Comparison of ENCODE assay signal across 14 cellular contexts in the genomic region with DNA sequence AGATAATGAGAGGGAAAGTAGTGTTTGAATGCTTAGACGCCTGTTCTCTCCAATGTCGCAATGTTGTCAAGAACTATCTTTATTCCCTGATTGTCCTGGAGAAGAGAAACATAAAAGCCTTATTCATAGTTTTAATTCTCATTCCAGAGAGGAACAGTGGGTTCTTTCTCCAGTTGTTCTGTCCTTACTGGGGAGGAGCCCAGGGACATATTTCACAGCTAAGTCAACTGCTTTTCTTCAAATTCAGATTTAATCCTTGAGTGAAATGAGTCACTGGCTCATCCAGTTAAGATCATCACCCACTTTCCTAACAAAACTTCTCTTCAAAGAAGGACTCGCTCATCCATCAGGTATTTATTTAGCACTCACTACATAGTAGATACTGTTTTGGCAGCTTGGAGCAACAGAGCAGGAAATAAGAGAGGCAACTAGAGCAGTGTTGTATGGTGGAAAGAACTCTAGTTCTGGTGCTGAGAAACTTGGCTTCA.
DNase-seq lines count a peak whose midpoint lies in the region; ATAC-seq and TF ChIP-seq lines count a peak whose summit lies in the region.
"Had no signal": no experiment of that assay in that cellular context is flagged by ENCODE, and none has a peak within 500 bp of the region (broad histone marks: within the 10 kb centered on the region; RNA-seq: fewer than 3 reads in every experiment).

No MANE protein-coding gene starts in this region.

- H3K27ac ChIP-seq in esophagus muscularis mucosa (replicated peaks in 1 of 4) (peak overlapping the region; percentile 71 to 82 (median 76)), vagina (peak overlapping the region; percentile 91)

- TF ChIP-seq POLR2A in esophagus muscularis mucosa (IDR thresholded peaks at IDR 0.05; ENCODE audit: low read depth), result no peak
- no peak for TF ChIP-seq POLR2A in vagina (IDR thresholded peaks at IDR 0.05)

- peaks cover 19% of the 10 kb centered on the region for H3K4me1 Mint-ChIP-seq in mesothelial cell of epicardium
- H3K4me1 Mint-ChIP-seq: activated naive CD8-positive, alpha-beta T cell treated with anti-CD3 and anti-CD28 coated beads, Interleukin-2, amount 10 ng/mL, durations not matched to agents 7 days and 5 days had no signal

- no peaks in the 10 kb centered on the region for H3K36me3 Mint-ChIP-seq in mesothelial cell of epicardium
- H3K36me3 Mint-ChIP-seq: activated naive CD8-positive, alpha-beta T cell treated with anti-CD3 and anti-CD28 coated beads, Interleukin-2, amount 10 ng/mL, durations not matched to agents 7 days and 5 days; WTC11 had no signal

- peak overlapping the region; percentile 5 for H3K27ac Mint-ChIP-seq in mesothelial cell of epicardium
- H3K27ac Mint-ChIP-seq: activated naive CD8-positive, alpha-beta T cell treated with anti-CD3 and anti-CD28 coated beads, Interleukin-2, amount 10 ng/mL, durations not matched to agents 7 days and 5 days; stimulated activated naive CD8-positive, alpha-beta T cell treated with anti-CD3 and anti-CD28 coated beads, Interleukin-15, Interleukin-2, amounts not matched to agents 100 ng/mL and 50 ng/mL, for 24 hours; WTC11 had no signal

- H3K4me3 ChIP-seq in esophagus muscularis mucosa (no peak overlapping the region), vagina (no peak overlapping the region)
- H3K4me3 ChIP-seq: GM12878 had no signal

- TF ChIP-seq CTCF in esophagus muscularis mucosa (IDR thresholded peaks at IDR 0.05) (no peak), mesothelial cell of epicardium (IDR thresholded peaks at IDR 0.05; ENCODE audit: unreplicated experiment) (no peak), vagina (IDR thresholded peaks at IDR 0.05) (no peak)

- ATAC-seq in Right ventricle myocardium inferior, result peak; percentile 86
- ATAC-seq in HG02852 (IDR thresholded peaks at IDR 0.05; ENCODE audit: unreplicated experiment), result no peak
- no peak for ATAC-seq in GM21528 (IDR thresholded peaks at IDR 0.05; ENCODE audit: low FRiP score, unreplicated experiment)
- ATAC-seq: GM12878, WTC11 had no signal

- no peak for TF ChIP-seq EP300 in esophagus muscularis mucosa (IDR thresholded peaks at IDR 0.05)

- no peaks in the 10 kb centered on the region for H3K9me3 Mint-ChIP-seq in mesothelial cell of epicardium
- H3K9me3 Mint-ChIP-seq: activated naive CD8-positive, alpha-beta T cell treated with anti-CD3 and anti-CD28 coated beads, Interleukin-2, amount 10 ng/mL, durations not matched to agents 7 days and 5 days; stimulated activated naive CD8-positive, alpha-beta T cell treated with anti-CD3 and anti-CD28 coated beads, Interleukin-15, Interleukin-2, amounts not matched to agents 100 ng/mL and 50 ng/mL, for 24 hours had no signal

- H3K27me3 ChIP-seq in esophagus muscularis mucosa, result no peaks in the 10 kb centered on the region
- H3K27me3 ChIP-seq in vagina, result no peaks in the 10 kb centered on the region

- 64% methylated on average over 3 of the region's 3 CpGs for WGBS in esophagus muscularis mucosa

- DNase-seq in Right ventricle myocardium inferior (ENCODE audit: missing footprints) (no peak), cardiac septum (ENCODE audit: low spot score) (no peak), esophagus muscularis mucosa (ENCODE audit: extremely low spot score) (peak; percentile 64), mesothelial cell of epicardium (ENCODE audit: low spot score in 2 of 2, unreplicated experiment in 2 of 2) (no peak), vagina (ENCODE audit: extremely low spot score in 2 of 2) (no peak)
- DNase-seq in stimulated activated CD4-positive, alpha-beta T cell treated with anti-CD3 and anti-CD28 coated beads, Interleukin-4, amount 100 ng/mL, for 4 hours, result no peak
- DNase-seq: activated naive CD8-positive, alpha-beta T cell treated with anti-CD3 and anti-CD28 coated beads, Interleukin-2, amount 10 ng/mL, durations not matched to agents 7 days and 5 days; NCI-H526 treated with DMSO at 0.1 percent for 48 hours; retina had no signal

- intact Hi-C loops in Right ventricle myocardium inferior (cut with DNase I), result loop anchor here (10.0 kb wide), 1 partner anchor 216 kb away; no protein-coding TSS in a partner anchor
- intact Hi-C loops in cardiac septum (cut with DNase I), result no loop called here
- intact Hi-C loops in esophagus muscularis mucosa (cut with DNase I), result no loop called here
- intact Hi-C loops in vagina (cut with DNase I), result loop anchor here (2.0 to 10.0 kb wide), 2 partner anchors 54 to 118 kb away; no protein-coding TSS in a partner anchor

- H3K4me1 ChIP-seq in esophagus muscularis mucosa, result peaks cover 0 to 48% (median 38%) of the 10 kb centered on the region in 4 donors
- peaks cover 72% of the 10 kb centered on the region for H3K4me1 ChIP-seq in vagina

- H3K36me3 ChIP-seq in esophagus muscularis mucosa (no peaks in the 10 kb centered on the region), vagina (no peaks in the 10 kb centered on the region)

- H3K9me3 ChIP-seq in esophagus muscularis mucosa, result no peaks in the 10 kb centered on the region
- no peaks in the 10 kb centered on the region for H3K9me3 ChIP-seq in vagina

- H3K27me3 Mint-ChIP-seq in mesothelial cell of epicardium (ENCODE audit: low read depth), result no peaks in the 10 kb centered on the region

- H3K4me3 Mint-ChIP-seq in mesothelial cell of epicardium, result no peak overlapping the region
- H3K4me3 Mint-ChIP-seq: activated naive CD8-positive, alpha-beta T cell treated with anti-CD3 and anti-CD28 coated beads, Interleukin-2, amount 10 ng/mL, durations not matched to agents 7 days and 5 days; stimulated activated naive CD8-positive, alpha-beta T cell treated with anti-CD3 and anti-CD28 coated beads, Interleukin-15, Interleukin-2, amounts not matched to agents 100 ng/mL and 50 ng/mL, for 24 hours; WTC11 had no signal

Comparison
In these comparisons a context has a peak if more than half of its experiments do, and no peak if none do; other contexts are left out.
1. intact Hi-C loops: an anchor here in Right ventricle myocardium inferior (10.0 kb wide) and vagina (2.0 to 10.0 kb wide); none called in cardiac septum and esophagus muscularis mucosa.